In the genomic region with DNA sequence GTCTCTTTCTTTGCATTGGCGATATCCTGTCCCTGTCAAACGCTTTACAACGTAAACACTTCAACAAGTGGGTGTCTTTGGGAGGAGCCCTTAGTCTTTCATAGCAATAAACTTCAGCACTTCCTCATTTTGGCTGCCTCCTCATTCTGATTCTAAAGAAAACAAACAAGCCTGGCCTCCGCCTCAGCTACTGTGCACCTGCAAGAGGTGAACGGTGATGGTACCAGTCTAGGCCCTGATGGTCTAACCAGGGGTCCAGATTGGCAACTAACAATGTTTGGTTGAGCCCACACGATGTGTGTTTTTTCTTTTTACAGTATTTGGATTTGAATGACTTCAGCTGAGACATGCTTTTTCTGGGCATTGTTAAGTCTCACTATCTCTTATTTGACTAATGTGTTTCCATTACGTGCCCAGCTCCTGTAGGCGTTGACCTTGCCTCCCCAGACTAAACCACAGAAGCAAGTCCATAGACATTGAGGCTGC, we compare ENCODE assay signal across 7 cellular contexts. TPM values are rescaled to one million over a fixed set of nuclear protein-coding genes. Genes with fewer than 3 reads are reported as not detected.
DNase-seq lines count a peak whose midpoint lies in the region; ATAC-seq and TF ChIP-seq lines count a peak whose summit lies in the region.

No MANE protein-coding gene starts in this region.

- H3K4me1 Mint-ChIP-seq in naive B cell: peaks cover 14 to 19% (median 18%) of the 10 kb centered on the region in 3 donors
- no peaks in the 10 kb centered on the region for H3K4me1 Mint-ChIP-seq in osteocyte (ENCODE audit: unreplicated experiment)

- H3K4me3 Mint-ChIP-seq in naive B cell (peak overlapping the region in 7 of 8 donors; percentile 26 to 85 (median 73)), osteocyte (ENCODE audit: unreplicated experiment) (no peak overlapping the region)

- TF ChIP-seq CTCF in osteocyte (IDR thresholded peaks at IDR 0.05): no peak

- H3K27me3 Mint-ChIP-seq in naive B cell (peaks cover 0 to 8% (median 0%) of the 10 kb centered on the region in 3 donors), osteocyte (ENCODE audit: unreplicated experiment) (peaks cover 18% of the 10 kb centered on the region)

- H3K36me3 Mint-ChIP-seq in naive B cell (no peaks in the 10 kb centered on the region), osteocyte (ENCODE audit: unreplicated experiment) (no peaks in the 10 kb centered on the region)

- peaks cover 0 to 2% (median 0%) of the 10 kb centered on the region in 7 donors for H3K9me3 Mint-ChIP-seq in naive B cell
- no peaks in the 10 kb centered on the region for H3K9me3 Mint-ChIP-seq in osteocyte (ENCODE audit: unreplicated experiment)

- peak overlapping the region; percentile 56 to 95 (median 88) for H3K27ac Mint-ChIP-seq in naive B cell
- no peak overlapping the region for H3K27ac Mint-ChIP-seq in osteocyte (ENCODE audit: unreplicated experiment)

- DNase-seq in SIG-M5 treated with dmso at 0.1 percent for 504 hours (lab: John Stamatoyannopoulos, UW; ENCODE audit: unreplicated experiment): peak; percentile 74
- peak; percentile 65 for DNase-seq in naive B cell
- DNase-seq in NCI-H82 treated with DMSO at 0.1 percent for 48 hours (lab: John Stamatoyannopoulos, UW; ENCODE audit: unreplicated experiment): no peak
- no peak for DNase-seq in osteocyte (ENCODE audit: extremely low spot score, unreplicated experiment)
- DNase-seq in left cardiac atrium: no peak

- ATAC-seq in GM19395 (IDR thresholded peaks at IDR 0.05; ENCODE audit: unreplicated experiment): peak; percentile 94
- ATAC-seq in HG03095 (IDR thresholded peaks at IDR 0.05; ENCODE audit: unreplicated experiment): peak; percentile 91
- peak; percentile 96 to 98 for ATAC-seq in naive B cell (ENCODE audit: low read depth in 2 of 2)
- no peak for ATAC-seq in left cardiac atrium

- intact Hi-C loops in left cardiac atrium (cut with DNase I): no loop called here

RNA-seq across cellular contexts. Expression of gene CUL3, which starts 53.2 kb away (rescaled TPM):
- polyA plus RNA-seq in naive B cell (ENCODE audit: low read depth in 6 of 6): 10 to 100 TPM; 29.4 to 65.2 (median 40.3) TPM
- 72.6 and 83.6 TPM in 2 replicates for total RNA-seq in osteocyte
- total RNA-seq in left cardiac atrium: 10 to 100 TPM; 59.3 to 66.0 TPM

Comparison
In these comparisons a context has a peak if more than half of its experiments do, and no peak if none do; other contexts are left out.
1. ATAC-seq: peak in GM19395 (single experiment), HG03095 (single experiment) and naive B cell (2 of 2); none in left cardiac atrium (0 of 2).
2. DNase-seq: peak in SIG-M5 treated with dmso at 0.1 percent for 504 hours (single experiment) and naive B cell (single experiment); none in NCI-H82 treated with DMSO at 0.1 percent for 48 hours (single experiment), osteocyte (single experiment) and left cardiac atrium (single experiment).